In genomic region chr17:45930420-45930951, GRCh38 we compare ENCODE assay signal across 31 cellular contexts.
"Had no signal": no experiment of that assay in that cellular context is flagged by ENCODE, and none has a peak within 500 bp of the region (broad histone marks: within the 10 kb centered on the region; RNA-seq: fewer than 3 reads in every experiment).

No MANE protein-coding gene starts in this region.

- ATAC-seq: activated CD4-positive, CD25-positive, alpha-beta regulatory T cell treated with anti-CD3 and anti-CD28 coated beads, Interleukin-2, amount 50 U/mL, for 24 hours; activated CD8-positive, alpha-beta T cell treated with anti-CD3 and anti-CD28 coated beads for 36 hours; activated T-cell treated with anti-CD3 and anti-CD28 coated beads, Interleukin-2, amount 50 U/mL, for 4 hours; activated T-helper 17 cell treated with anti-CD3 and anti-CD28 coated beads, Interleukin-2, amount 50 U/mL, for 72 hours; effector memory CD8-positive, alpha-beta T cell; foreskin keratinocyte; gastroesophageal sphincter; T-helper 17 cell had no signal

- FAIRE-seq: astrocyte, bronchial epithelial cell, colon had no signal

- H3K36me3 ChIP-seq: brain microvascular endothelial cell, esophagus muscularis mucosa, gastroesophageal sphincter, WERI-Rb-1 had no signal

- H3K27ac ChIP-seq: brain microvascular endothelial cell, esophagus muscularis mucosa, foreskin keratinocyte, gastroesophageal sphincter, WERI-Rb-1 had no signal

- H3K27me3 ChIP-seq: brain microvascular endothelial cell, esophagus muscularis mucosa, foreskin keratinocyte, gastroesophageal sphincter had no signal

- H3K4me3 ChIP-seq: esophagus muscularis mucosa, gastroesophageal sphincter had no signal

- DNase-seq: activated B cell treated with CpG ODN at 0.5 μM for 24 hours; activated CD4-positive, alpha-beta T cell treated with anti-CD3 and anti-CD28 coated beads for 48 hours; activated CD4-positive, alpha-beta T cell treated with anti-CD3 and anti-CD28 coated beads, Interleukin-2, amount 50 U/mL, for 1 hour; activated CD4-positive, alpha-beta T cell treated with anti-CD3 and anti-CD28 coated beads, Interleukin-2, amount 50 U/mL, for 48 hours; activated CD8-positive, alpha-beta memory T cell treated with anti-CD3 and anti-CD28 coated beads for 24 hours; activated CD8-positive, alpha-beta T cell treated with anti-CD3 and anti-CD28 coated beads for 36 hours; activated effector memory CD4-positive, alpha-beta T cell treated with Interleukin-2 at 50 U/mL for 16 hours; activated gamma-delta T cell treated with Interleukin-2 at 50 U/mL for 16 hours; activated naive CD4-positive, alpha-beta T cell treated with anti-CD3 and anti-CD28 coated beads, Interleukin-2, amount 50 U/mL, for 16 hours; activated naive CD4-positive, alpha-beta T cell treated with Interleukin-2 at 50 U/mL for 16 hours; activated T-cell treated with anti-CD3 and anti-CD28 coated beads, Interleukin-2, amount 50 U/mL, for 4 hours; amniotic stem cell; anterior cingulate cortex; brain microvascular endothelial cell; cortex of kidney; dermis blood vessel endothelial cell; effector CD4-positive, alpha-beta T cell; effector memory CD8-positive, alpha-beta T cell; erythroblast; foreskin keratinocyte; T-helper 1 cell; T-helper 17 cell; T1000; WERI-Rb-1 had no signal

- H3K4me1 ChIP-seq: esophagus muscularis mucosa, foreskin keratinocyte, gastroesophageal sphincter had no signal
